ENCODE assay signal across 8 cellular contexts in the genomic region with DNA sequence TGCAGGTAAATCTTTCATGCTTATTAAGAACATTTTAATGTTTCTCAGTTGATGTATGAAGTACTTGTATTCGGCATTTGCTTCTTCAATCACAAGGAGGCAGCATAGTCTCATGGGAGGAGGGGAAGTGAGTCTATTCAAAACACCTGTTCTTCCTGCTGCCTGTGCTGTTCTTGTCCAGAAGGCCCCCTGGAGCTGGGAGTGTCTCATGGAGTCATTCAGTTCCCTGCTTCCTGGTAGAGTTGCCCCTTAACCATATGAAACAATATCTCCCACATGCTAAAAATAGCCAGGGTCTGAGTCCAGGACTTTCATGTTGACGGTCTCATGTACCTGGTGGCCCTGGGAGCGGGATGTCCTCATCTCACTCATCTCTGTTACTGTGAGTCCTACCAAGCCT. TPM values are rescaled to one million over a fixed set of nuclear protein-coding genes. Genes with fewer than 3 reads are reported as not detected.
A peak's percentile ranks its signal among the peaks of the same experiment; 100 is the strongest.
DNase-seq lines count a peak whose midpoint lies in the region; TF ChIP-seq lines count a peak whose summit lies in the region.

No MANE protein-coding gene starts in this region.

- H2AFZ ChIP-seq in SK-N-SH (ENCODE audit: low read depth) = no peak overlapping the region

- POLR2A ChIA-PET in SK-N-SH (lab: Yijun Ruan, JAX) = no interaction called here

- H3K27ac ChIP-seq in SK-N-SH (ENCODE audit: low read depth in 2 of 2, low read length in 1 of 2) (no peak overlapping the region), left ventricle myocardium inferior (replicated peaks) (no peak overlapping the region), substantia nigra (ENCODE audit: low read depth, low read length, poor library complexity, severe bottlenecking) (no peak overlapping the region), tibial artery (no peak overlapping the region)

- H3K4me3 ChIP-seq in SK-N-SH (ENCODE audit: low read depth in 2 of 2, low read length in 1 of 2) (no peak overlapping the region), left ventricle myocardium inferior (no peak overlapping the region), tibial artery (no peak overlapping the region)

- no peak overlapping the region for H3K9ac ChIP-seq in SK-N-SH

- no peak for TF ChIP-seq EP300 in SK-N-SH (IDR thresholded peaks at IDR 0.05; ENCODE audit: borderline replicate concordance in 1 of 2, low read depth in 1 of 2, low read length in 1 of 2)

- no peaks in the 10 kb centered on the region for H3K79me2 ChIP-seq in SK-N-SH (ENCODE audit: insufficient read depth)

- peaks cover 37% of the 10 kb centered on the region for H3K4me1 Mint-ChIP-seq in activated naive CD4-positive, alpha-beta T cell treated with anti-CD3 and anti-CD28 coated beads for 36 hours (ENCODE audit: low read depth)

- CTCF ChIA-PET in activated naive CD4-positive, alpha-beta T cell treated with anti-CD3 and anti-CD28 coated beads for 36 hours (lab: Charles Lee) = interaction anchor here (0.6 to 1.7 kb wide), 7 partner anchors 8 to 292 kb away, joined by 3 to 6 read pairs (median 5); no protein-coding TSS in a partner anchor
- CTCF ChIA-PET in SK-N-SH (lab: Yijun Ruan, JAX) = interaction anchor here (0.6 to 1.9 kb wide), 4 partner anchors 11 to 292 kb away, joined by 3 to 6 read pairs (median 4); no protein-coding TSS in a partner anchor

- no peak overlapping the region for H3K4me3 Mint-ChIP-seq in activated naive CD4-positive, alpha-beta T cell treated with anti-CD3 and anti-CD28 coated beads for 36 hours

- H3K9me3 ChIP-seq in SK-N-SH (no peaks in the 10 kb centered on the region), left ventricle myocardium inferior (replicated peaks) (no peaks in the 10 kb centered on the region), tibial artery (no peaks in the 10 kb centered on the region)

- peak; percentile 67 for DNase-seq in activated naive CD4-positive, alpha-beta T cell treated with anti-CD3 and anti-CD28 coated beads for 36 hours
- no peak for DNase-seq in activated naive CD4-positive, alpha-beta T cell (lab: John Stamatoyannopoulos, UW)
- DNase-seq in MV-4-11 (lab: John Stamatoyannopoulos, UW) (peak; percentile 27), SK-N-SH (peak; percentile 34), left ventricle myocardium inferior (no peak), substantia nigra (lab: John Stamatoyannopoulos, UW) (no peak), tibial artery (no peak)
- DNase-seq in effector CD8-positive, alpha-beta T cell (lab: John Stamatoyannopoulos, UW) = no peak

- H4K20me1 ChIP-seq in SK-N-SH (ENCODE audit: insufficient read depth) = no peaks in the 10 kb centered on the region

- no peak overlapping the region for H3K27ac Mint-ChIP-seq in activated naive CD4-positive, alpha-beta T cell treated with anti-CD3 and anti-CD28 coated beads for 36 hours

- TF ChIP-seq RAD21 in SK-N-SH (IDR thresholded peaks at IDR 0.05; ENCODE audit: low read length) = peak; percentile 71

- TF ChIP-seq CTCF in SK-N-SH (IDR thresholded peaks at IDR 0.05) = no peak
- TF ChIP-seq CTCF in left ventricle myocardium inferior (IDR thresholded peaks at IDR 0.05; ENCODE audit: borderline replicate concordance) = peak; percentile 51
- TF ChIP-seq CTCF in tibial artery (IDR thresholded peaks at IDR 0.05) = no peak

- H3K9me3 Mint-ChIP-seq in activated naive CD4-positive, alpha-beta T cell treated with anti-CD3 and anti-CD28 coated beads for 36 hours = no peaks in the 10 kb centered on the region

- H3K4me2 ChIP-seq in SK-N-SH = no peak overlapping the region

- intact Hi-C loops in activated naive CD4-positive, alpha-beta T cell treated with anti-CD3 and anti-CD28 coated beads for 36 hours (cut with micrococcal nuclease) = loop anchor here (1.0 to 10.0 kb wide), 6 partner anchors 28 to 349 kb away; partner anchors contain the start of genes TNK2 and XXYLT1
- intact Hi-C loops in left ventricle myocardium inferior (cut with micrococcal nuclease) (no loop called here), tibial artery (cut with DNase I; ENCODE audit: low total_unique reads) (loop anchor here (10.0 kb wide), 1 partner anchor 866 kb away; no protein-coding TSS in a partner anchor)

- H3K27me3 Mint-ChIP-seq in activated naive CD4-positive, alpha-beta T cell treated with anti-CD3 and anti-CD28 coated beads for 36 hours (ENCODE audit: low read depth) = no peaks in the 10 kb centered on the region

- H3F3A ChIP-seq in SK-N-SH (replicated peaks; ENCODE audit: insufficient read depth) = no peaks in the 10 kb centered on the region

- H3K4me1 ChIP-seq in SK-N-SH (ENCODE audit: control insufficient read depth in 1 of 2, insufficient read depth in 2 of 2, low read depth in 1 of 2, low read length in 1 of 2) (peaks cover 0 to 2% of the 10 kb centered on the region in 2 experiments; a peak in 1 of 4 replicates), left ventricle myocardium inferior (peaks cover 5% of the 10 kb centered on the region), tibial artery (no peaks in the 10 kb centered on the region)

- H3K36me3 ChIP-seq in SK-N-SH (replicated peaks in 1 of 2; ENCODE audit: control insufficient read depth in 1 of 2, insufficient read depth in 2 of 2, low read length in 1 of 2) (no peaks in the 10 kb centered on the region), left ventricle myocardium inferior (no peaks in the 10 kb centered on the region), tibial artery (no peaks in the 10 kb centered on the region)

- no peaks in the 10 kb centered on the region for H3K36me3 Mint-ChIP-seq in activated naive CD4-positive, alpha-beta T cell treated with anti-CD3 and anti-CD28 coated beads for 36 hours (ENCODE audit: low read depth)

- H3K27me3 ChIP-seq in SK-N-SH (ENCODE audit: insufficient read depth) (0 out of 2 replicates have a peak, but pooled peaks cover 14% of the 10 kb centered on the region), left ventricle myocardium inferior (ENCODE audit: low read depth) (no peaks in the 10 kb centered on the region), tibial artery (no peaks in the 10 kb centered on the region)

- no peaks in the 10 kb centered on the region for H3K9me2 ChIP-seq in SK-N-SH

- 89% methylated on average over 3 of the region's 3 CpGs for WGBS in SK-N-SH (ENCODE audit: low lambda C conversion rate)

TF ChIP-seq in SK-N-SH, 30 proteins besides CTCF, POLR2A, EP300 and RAD21:
- TF ChIP-seq GABPA (IDR thresholded peaks at IDR 0.05; ENCODE audit: low read depth) (no peak), SMC3 (IDR thresholded peaks at IDR 0.05; ENCODE audit: low read depth, low read length) (peak; percentile 29; the same call in 1 of the 2 replicates)
TF ChIP-seq in SK-N-SH: peak in this region for 1.

RNA-seq across cellular contexts. Expression of gene PPP1R2, which starts 15.5 kb away (rescaled TPM):
- total RNA-seq in activated naive CD4-positive, alpha-beta T cell treated with anti-CD3 and anti-CD28 coated beads for 36 hours = 100 to 1,000 TPM in 1 of 2 experiments, 10 to 100 TPM in 1; 99.7 to 105 TPM
- polyA plus RNA-seq in SK-N-SH (2012; rRNA removed) = 6.9 and 8.1 TPM in 2 replicates
- 8.5 and 11.4 TPM in 2 replicates for polyA plus RNA-seq in SK-N-SH (2012; cell fraction: cytosol; rRNA removed)
- polyA plus RNA-seq in SK-N-SH (2012; cell fraction: nucleus; rRNA removed) = 8.0 and 9.9 TPM in 2 replicates
- 39.7 TPM for total RNA-seq in left ventricle myocardium inferior

RNA-seq across cellular contexts. Expression of gene APOD, which starts 25.1 kb away (rescaled TPM):
- total RNA-seq in activated naive CD4-positive, alpha-beta T cell treated with anti-CD3 and anti-CD28 coated beads for 36 hours = under 1 TPM in 1 of 2 experiments, not detected in 1; 0.44 TPM
- 0.05 TPM in 1 of 2 replicates, not detected in the other for polyA plus RNA-seq in SK-N-SH (2012; rRNA removed)
- polyA plus RNA-seq in SK-N-SH (2012; cell fraction: cytosol; rRNA removed) = 0.10 and 0.12 TPM in 2 replicates
- polyA plus RNA-seq in SK-N-SH (2012; cell fraction: nucleus; rRNA removed) = not detected in 2 replicates
- total RNA-seq in left ventricle myocardium inferior = 92.5 TPM

Comparison
In these comparisons a context has a peak if more than half of its experiments do, and no peak if none do; other contexts are left out.
1. DNase-seq: peak in activated naive CD4-positive, alpha-beta T cell treated with anti-CD3 and anti-CD28 coated beads for 36 hours (single experiment), MV-4-11 (single experiment) and SK-N-SH (single experiment); none in activated naive CD4-positive, alpha-beta T cell (0 of 4), left ventricle myocardium inferior (single experiment), effector CD8-positive, alpha-beta T cell (single experiment), substantia nigra (0 of 49) and tibial artery (0 of 2).
2. RNA of gene APOD, which starts 25.1 kb away (total RNA-seq): 92.5 TPM in left ventricle myocardium inferior (single experiment); 0.44 TPM in activated naive CD4-positive, alpha-beta T cell treated with anti-CD3 and anti-CD28 coated beads for 36 hours; every median in the first group is over 10 times any median in the second.